Comparison of ENCODE assay signal across 21 cellular contexts in the genomic region with DNA sequence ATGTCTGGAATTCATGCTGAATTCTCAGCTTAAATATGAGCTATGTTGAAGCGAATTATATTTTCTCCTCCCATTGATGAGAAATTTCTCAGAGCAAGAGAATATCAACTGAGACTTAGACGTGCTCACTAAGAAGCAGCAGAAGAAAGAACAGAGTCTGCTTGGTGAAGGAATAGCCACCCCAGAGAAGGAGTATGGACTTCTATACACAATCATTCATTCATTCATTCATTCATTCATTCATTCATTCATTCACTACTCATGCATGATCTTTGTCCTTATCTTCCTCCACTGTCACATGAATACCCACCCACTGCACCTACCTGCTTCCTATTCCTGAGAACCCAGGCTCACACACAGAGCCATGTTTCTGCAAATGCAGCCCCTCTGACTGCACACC.
DNase-seq lines count a peak whose midpoint lies in the region; ATAC-seq, FAIRE-seq and TF ChIP-seq lines count a peak whose summit lies in the region.
"Had no signal": no experiment of that assay in that cellular context is flagged by ENCODE, and none has a peak within 500 bp of the region (broad histone marks: within the 10 kb centered on the region; RNA-seq: fewer than 3 reads in every experiment).

No MANE protein-coding gene starts in this region.

- TF ChIP-seq EP300 in HepG2 (IDR thresholded peaks at IDR 0.05; ENCODE audit: low read depth in 2 of 2, low read length in 2 of 2): no peak
- TF ChIP-seq EP300 in HepG2 (CRISPR knock-in tag; IDR thresholded peaks at IDR 0.05; ENCODE audit: borderline replicate concordance): no peak
- TF ChIP-seq EP300 in GM12878 (IDR thresholded peaks at IDR 0.05; ENCODE audit: borderline replicate concordance in 1 of 2, control insufficient read depth in 1 of 2, low read depth in 2 of 2, low read length in 2 of 2): no peak

- ATAC-seq in HepG2 (no peak), right lobe of liver (no peak), GM12878 (no peak), aorta (ENCODE audit: low FRiP score) (no peak)
- ATAC-seq: Panc1 had no signal

- H3K4me3 ChIP-seq in HepG2 (replicated peaks in 1 of 3; ENCODE audit: insufficient read depth in 1 of 3, low read depth in 2 of 3, low read length in 3 of 3) (no peak overlapping the region), right lobe of liver (no peak overlapping the region), GM12878 (no peak overlapping the region), keratinocyte (ENCODE audit: control insufficient read depth in 2 of 3, extremely low read depth in 1 of 3, insufficient read depth in 2 of 3, low read depth in 1 of 3, low read length in 3 of 3) (no peak overlapping the region), aorta (ENCODE audit: low read length in 2 of 2) (peak overlapping the region in 1 of 2 donors; percentile 10)
- H3K4me3 ChIP-seq: BLaER1 treated with 17β-estradiol and CSF1 and Interleukin-3, amounts not matched to agents 10 nM and 100 nM had no signal

- no peaks in the 10 kb centered on the region for H3K9me1 ChIP-seq in keratinocyte (ENCODE audit: control insufficient read depth, extremely low read depth, insufficient read depth, low read length)

- peak overlapping the region; percentile 44 for H3K27ac ChIP-seq in HepG2 (ENCODE audit: extremely low read length, insufficient read depth, low read length)
- H3K27ac ChIP-seq in right lobe of liver: no peak overlapping the region
- no peak overlapping the region for H3K27ac ChIP-seq in GM12878 (ENCODE audit: control insufficient read depth, insufficient read depth)
- no peak overlapping the region for H3K27ac ChIP-seq in keratinocyte (ENCODE audit: control insufficient read depth, insufficient read depth, low read length)
- H3K27ac ChIP-seq in aorta (ENCODE audit: low read depth in 1 of 2, low read length in 2 of 2): peak overlapping the region; percentile 26 to 64
- H3K27ac ChIP-seq: BLaER1 treated with 17β-estradiol and CSF1 and Interleukin-3, amounts not matched to agents 10 nM and 100 nM; RWPE1 had no signal

- H4K20me1 ChIP-seq in HepG2 (ENCODE audit: insufficient read depth, low read length): no peaks in the 10 kb centered on the region
- H4K20me1 ChIP-seq in GM12878 (ENCODE audit: control insufficient read depth, insufficient read depth): no peaks in the 10 kb centered on the region
- H4K20me1 ChIP-seq in keratinocyte (ENCODE audit: control insufficient read depth, extremely low read depth, insufficient read depth, low read length): no peaks in the 10 kb centered on the region
- H4K20me1 ChIP-seq: BLaER1 treated with 17β-estradiol and CSF1 and Interleukin-3, amounts not matched to agents 10 nM and 100 nM had no signal

- H3K9ac ChIP-seq in HepG2 (ENCODE audit: insufficient read depth, low read depth, low read length) (no peak overlapping the region), GM12878 (ENCODE audit: control insufficient read depth, insufficient read depth, low read length) (no peak overlapping the region), keratinocyte (ENCODE audit: control insufficient read depth, extremely low read depth, insufficient read depth, low read length) (no peak overlapping the region)
- H3K9ac ChIP-seq: BLaER1 treated with 17β-estradiol and CSF1 and Interleukin-3, amounts not matched to agents 10 nM and 100 nM had no signal

- DNase-seq in HepG2 (ENCODE audit: low spot score) (no peak), right lobe of liver (no peak), GM12878 (ENCODE audit: low read depth, low spot score) (no peak), keratinocyte (ENCODE audit: low read depth, low spot score) (no peak), aorta (no peak), HT-29 (ENCODE audit: low spot score) (no peak), glutamatergic neuron (no peak)
- no peak for DNase-seq in activated CD4-positive, alpha-beta T cell treated with anti-CD3 and anti-CD28 coated beads for 48 hours
- DNase-seq: CD4-positive, alpha-beta T cell; GOT3; Kasumi-1; NCI-H1105 treated with DMSO at 0.1 percent for 48 hours; NCI-H146; NCI-H2029; NCI-H446 treated with DMSO at 0.1 percent for 48 hours; NCI-H526 treated with DMSO at 0.1 percent for 48 hours; SHP77 had no signal

- RAD21 ChIA-PET in GM12878 (lab: Charles Lee; ENCODE audit: unreplicated experiment): interaction anchor here (1.2 to 1.7 kb wide), 6 partner anchors 11 to 91 kb away, joined by 3 to 16 read pairs (median 6); no protein-coding TSS in a partner anchor

- POLR2A ChIA-PET in HepG2 (lab: Yijun Ruan, JAX): no interaction called here
- POLR2A ChIA-PET in GM12878 (lab: Charles Lee): no interaction called here

- intact Hi-C loops in HepG2 (cut with micrococcal nuclease; ENCODE audit: unreplicated experiment) (loop anchor here (2.0 to 10.0 kb wide), 2 partner anchors 47 to 91 kb away; no protein-coding TSS in a partner anchor), right lobe of liver (cut with DNase I) (no loop called here), GM12878 (cut with micrococcal nuclease; ENCODE audit: unreplicated experiment) (no loop called here), aorta (cut with DNase I) (no loop called here)

- 94% methylated on average over 2 of the region's 2 CpGs for WGBS in HepG2 (ENCODE audit: low lambda C conversion rate)
- WGBS in right lobe of liver (ENCODE audit: insufficient coverage, low coverage, low lambda C conversion rate, missing lambda C conversion rate): 84% methylated on average over 2 of the region's 2 CpGs
- WGBS in GM12878 (ENCODE audit: insufficient coverage, insufficient replicate concordance, low lambda C conversion rate, missing lambda C conversion rate): 92% methylated on average over 2 of the region's 2 CpGs
- 63 to 75% methylated on average over 2 of the region's 2 CpGs for WGBS in aorta, 2 donors

- no peak overlapping the region for H3K4me3 Mint-ChIP-seq in glutamatergic neuron (ENCODE audit: unreplicated experiment)
- H3K4me3 Mint-ChIP-seq: CD4-positive, alpha-beta T cell had no signal

- in situ Hi-C loops in HepG2 (cut with HindIII; ENCODE audit: extremely low pct_ligation_motif_present, low pct_unique_long_range_greater_than_20kb): no loop called here
- in situ Hi-C loops in GM12878 (cut with MboI): no loop called here

- no peaks in the 10 kb centered on the region for H3K36me3 Mint-ChIP-seq in glutamatergic neuron (ENCODE audit: unreplicated experiment)

- H3K27me3 Mint-ChIP-seq in glutamatergic neuron (ENCODE audit: unreplicated experiment): no peaks in the 10 kb centered on the region
- H3K27me3 Mint-ChIP-seq: CD4-positive, alpha-beta T cell had no signal

- H3K9me3 ChIP-seq in HepG2 (ENCODE audit: low read length) (no peaks in the 10 kb centered on the region), right lobe of liver (no peaks in the 10 kb centered on the region), GM12878 (replicated peaks; ENCODE audit: control insufficient read depth, insufficient read depth, low read length) (no peaks in the 10 kb centered on the region; the same call in 2 of the 3 replicates), keratinocyte (ENCODE audit: control insufficient read depth, low read depth, low read length) (no peaks in the 10 kb centered on the region), aorta (ENCODE audit: control insufficient read depth, low read length) (no peaks in the 10 kb centered on the region)

- SMC1A ChIA-PET in GM12878 (lab: Charles Lee; ENCODE audit: uncharacterized antibody, unreplicated experiment): interaction anchor here (0.7 to 1.9 kb wide), 5 partner anchors 19 to 122 kb away, joined by 3 to 6 read pairs (median 4); no protein-coding TSS in a partner anchor

- no peak for TF ChIP-seq POLR2A in HepG2 (IDR thresholded peaks at IDR 0.05; ENCODE audit: insufficient read depth in 1 of 2, low read depth in 2 of 2, low read length in 2 of 2)
- no peak for TF ChIP-seq POLR2A in right lobe of liver (IDR thresholded peaks at IDR 0.05)
- TF ChIP-seq POLR2A in GM12878 (IDR thresholded peaks at IDR 0.05; ENCODE audit: low read depth, low read length): no peak

- H3K4me1 ChIP-seq in HepG2 (ENCODE audit: insufficient read depth, low read length) (peaks cover 86% of the 10 kb centered on the region), right lobe of liver (no peaks in the 10 kb centered on the region), GM12878 (ENCODE audit: control insufficient read depth, insufficient read depth, low read length) (peaks cover 17% of the 10 kb centered on the region), keratinocyte (ENCODE audit: control insufficient read depth, extremely low read depth, insufficient read depth, low read length) (peaks cover 34% of the 10 kb centered on the region), aorta (ENCODE audit: control insufficient read depth in 1 of 2, insufficient read depth in 2 of 2, low read length in 2 of 2) (peaks cover 2 to 22% of the 10 kb centered on the region in 2 donors)
- H3K4me1 ChIP-seq: BLaER1 treated with 17β-estradiol and CSF1 and Interleukin-3, amounts not matched to agents 10 nM and 100 nM had no signal

- no peak for FAIRE-seq in HepG2 (lab: Jason Lieb, UNC)
- FAIRE-seq in GM12878 (lab: Jason Lieb, UNC): no peak
- no peak for FAIRE-seq in keratinocyte (lab: Jason Lieb, UNC)
- FAIRE-seq: D721Med had no signal

- dilution Hi-C loops in keratinocyte (cut with MboI; ENCODE audit: extremely low pct_ligation_motif_present, low sequenced_read_pairs): no loop called here

- CTCF ChIA-PET in HepG2 (lab: Yijun Ruan, JAX; ENCODE audit: low intra/inter-chr PET ratio, low total read pairs) (no interaction called here), GM12878 (lab: Yijun Ruan, JAX) (no interaction called here)

- H3K36me3 ChIP-seq in HepG2 (replicated peaks in 1 of 2; ENCODE audit: control insufficient read depth in 1 of 2, insufficient read depth in 2 of 2, low read length in 2 of 2): no peaks in the 10 kb centered on the region
- no peaks in the 10 kb centered on the region for H3K36me3 ChIP-seq in right lobe of liver
- H3K36me3 ChIP-seq in GM12878 (ENCODE audit: control insufficient read depth in 2 of 2, insufficient read depth in 2 of 2, low read length in 1 of 2): no peaks in the 10 kb centered on the region
- no peaks in the 10 kb centered on the region for H3K36me3 ChIP-seq in keratinocyte (ENCODE audit: control insufficient read depth in 2 of 2, extremely low read depth in 1 of 2, insufficient read depth in 2 of 2, low read length in 2 of 2)
- H3K36me3 ChIP-seq in aorta (ENCODE audit: control insufficient read depth in 1 of 2, insufficient read depth in 2 of 2, low read length in 1 of 2): no peaks in the 10 kb centered on the region
- H3K36me3 ChIP-seq: BLaER1 treated with 17β-estradiol and CSF1 and Interleukin-3, amounts not matched to agents 10 nM and 100 nM had no signal

- H2AFZ ChIP-seq in HepG2 (ENCODE audit: low read length) (no peak overlapping the region), GM12878 (ENCODE audit: control insufficient read depth, low read depth, low read length) (no peak overlapping the region), keratinocyte (ENCODE audit: control insufficient read depth, low read length) (no peak overlapping the region)

- H3K4me1 Mint-ChIP-seq in glutamatergic neuron (ENCODE audit: low read depth, unreplicated experiment): no peaks in the 10 kb centered on the region

- H3K4me2 ChIP-seq in HepG2 (ENCODE audit: low read depth, low read length) (0 out of 2 replicates have a peak overlapping the region, but pooled peaks have one; percentile 16), GM12878 (ENCODE audit: control insufficient read depth, insufficient read depth) (no peak overlapping the region), keratinocyte (ENCODE audit: control insufficient read depth, extremely low read depth, insufficient read depth, low read depth, low read length) (peak overlapping the region; percentile 45)
- H3K4me2 ChIP-seq: BLaER1 treated with 17β-estradiol and CSF1 and Interleukin-3, amounts not matched to agents 10 nM and 100 nM had no signal

- no peak for TF ChIP-seq RAD21 in HepG2 (CRISPR knock-in tag; IDR thresholded peaks at IDR 0.05)
- no peak for TF ChIP-seq RAD21 in GM12878 (IDR thresholded peaks at IDR 0.05; ENCODE audit: insufficient read depth, low read depth, low read length)

- H3K27ac Mint-ChIP-seq in glutamatergic neuron (ENCODE audit: unreplicated experiment): no peak overlapping the region
- H3K27ac Mint-ChIP-seq: CD4-positive, alpha-beta T cell had no signal

- TF ChIP-seq CTCF in HepG2 (CRISPR knock-in tag; IDR thresholded peaks at IDR 0.05) (no peak), right lobe of liver (IDR thresholded peaks at IDR 0.05) (no peak), GM12878 (IDR thresholded peaks at IDR 0.05 in 2 of 3, conservative IDR thresholded peaks at IDR 0.05 in 1 of 3; ENCODE audit: control insufficient read depth in 2 of 3, extremely low read depth in 1 of 3, insufficient read depth in 1 of 3, low read depth in 3 of 3, low read length in 3 of 3) (no peak), keratinocyte (optimal IDR thresholded peaks at IDR 0.05 in 1 of 3, IDR thresholded peaks at IDR 0.05 in 1 of 3, conservative IDR thresholded peaks at IDR 0.05 in 1 of 3; ENCODE audit: extremely low read depth in 1 of 3, insufficient read depth in 2 of 3, low read length in 3 of 3) (no peak), glutamatergic neuron (IDR thresholded peaks at IDR 0.05; ENCODE audit: partially characterized antibody, unreplicated experiment) (no peak)

- peaks cover 18% of the 10 kb centered on the region for H3K79me2 ChIP-seq in HepG2 (ENCODE audit: insufficient read depth, low read length)
- no peaks in the 10 kb centered on the region for H3K79me2 ChIP-seq in GM12878 (ENCODE audit: control insufficient read depth, insufficient read depth, low read length)
- no peaks in the 10 kb centered on the region for H3K79me2 ChIP-seq in keratinocyte (ENCODE audit: control insufficient read depth, insufficient read depth, low read length)

- H3K9me3 Mint-ChIP-seq in glutamatergic neuron (ENCODE audit: unreplicated experiment): peaks cover 2% of the 10 kb centered on the region
- H3K9me3 Mint-ChIP-seq: CD4-positive, alpha-beta T cell had no signal

- BruUV-seq in HepG2 (replicated peaks; lab: Mats Ljungman, UMichigan) (no TSS peak), GM12878 (replicated peaks; lab: Mats Ljungman, UMichigan) (no TSS peak)

- no peaks in the 10 kb centered on the region for H3K27me3 ChIP-seq in HepG2 (ENCODE audit: control insufficient read depth in 1 of 2, insufficient read depth in 2 of 2, low read length in 2 of 2)
- no peaks in the 10 kb centered on the region for H3K27me3 ChIP-seq in right lobe of liver
- H3K27me3 ChIP-seq in GM12878 (replicated peaks in 1 of 2; ENCODE audit: control insufficient read depth in 2 of 2, insufficient read depth in 2 of 2, low read length in 1 of 2): no peaks in the 10 kb centered on the region
- no peaks in the 10 kb centered on the region for H3K27me3 ChIP-seq in keratinocyte (ENCODE audit: control insufficient read depth, extremely low read depth, insufficient read depth, low read length)
- H3K27me3 ChIP-seq in aorta (ENCODE audit: control insufficient read depth in 1 of 2, insufficient read depth in 2 of 2, low read length in 1 of 2): no peaks in the 10 kb centered on the region
- H3K27me3 ChIP-seq: BLaER1 treated with 17β-estradiol and CSF1 and Interleukin-3, amounts not matched to agents 10 nM and 100 nM had no signal

Comparison
In these comparisons a context has a peak if more than half of its experiments do, and no peak if none do; other contexts are left out.
1. H3K27ac ChIP-seq: peak in HepG2 (single experiment) and aorta (2 of 2); none in right lobe of liver (0 of 3), GM12878 (single experiment) and keratinocyte (single experiment).